15 cellular contexts compared by ENCODE assay signal in genomic region chr1:16112558-16113555, GRCh38. TPM values are rescaled to one million over a fixed set of nuclear protein-coding genes. Genes with fewer than 3 reads are reported as not detected.
DNase-seq lines count a peak whose midpoint lies in the region; ATAC-seq and TF ChIP-seq lines count a peak whose summit lies in the region.
"Had no signal": no experiment of that assay in that cellular context is flagged by ENCODE, and none has a peak within 500 bp of the region (broad histone marks: within the 10 kb centered on the region; RNA-seq: fewer than 3 reads in every experiment).

No MANE protein-coding gene starts in this region.

- H4K8ac ChIP-seq in trophoblast cell (ENCODE audit: low read depth, low read length): no peak overlapping the region

- no peak for ATAC-seq in naive thymus-derived CD4-positive, alpha-beta T cell

- H3K9me3 Mint-ChIP-seq in naive thymus-derived CD4-positive, alpha-beta T cell: peaks cover 0 to 20% (median 8%) of the 10 kb centered on the region in 11 donors

- H3K9me2 ChIP-seq in MM.1S (replicated peaks; ENCODE audit: insufficient read depth, low read length): no peaks in the 10 kb centered on the region

- H3K4me1 Mint-ChIP-seq in naive thymus-derived CD4-positive, alpha-beta T cell: peaks cover 0 to 3% (median 0%) of the 10 kb centered on the region in 7 donors

- H3F3A ChIP-seq in MM.1S (ENCODE audit: insufficient read depth, low read length): no peaks in the 10 kb centered on the region

- no peak overlapping the region for H2BK5ac ChIP-seq in trophoblast cell (ENCODE audit: low read depth, low read length, poor library complexity)

- POLR2A ChIA-PET in naive thymus-derived CD4-positive, alpha-beta T cell (lab: Charles Lee): no interaction called here

- DNase-seq in EL (peak; percentile 31), SJCRH30 (peak; percentile 78 to 88), islet precursor cell (peak; percentile 78), trophoblast cell (no peak), MM.1S (no peak), DMS53 (lab: John Stamatoyannopoulos, UW) (no peak)
- DNase-seq in activated CD4-positive, alpha-beta T cell treated with anti-CD3 and anti-CD28 coated beads for 4 hours: no peak
- DNase-seq in naive thymus-derived CD4-positive, alpha-beta T cell: no peak
- DNase-seq: activated CD4-positive, alpha-beta T cell treated with anti-CD3 and anti-CD28 coated beads, Interleukin-2, amount 50 U/mL, for 4 hours; activated effector memory CD4-positive, alpha-beta T cell treated with Interleukin-2 at 50 U/mL for 16 hours; NCI-H1092 treated with DMSO at 0.1 percent for 48 hours; stimulated activated naive CD4-positive, alpha-beta T cell treated with Interleukin-2 at 50 U/mL for 16 hours had no signal

- peaks cover 0 to 13% (median 5%) of the 10 kb centered on the region in 5 donors for H3K27me3 Mint-ChIP-seq in naive thymus-derived CD4-positive, alpha-beta T cell

- H3K9ac ChIP-seq in trophoblast cell (ENCODE audit: low read length) (no peak overlapping the region), MM.1S (ENCODE audit: low read length) (no peak overlapping the region)
- H3K9ac ChIP-seq: BLaER1 had no signal

- H4K91ac ChIP-seq in trophoblast cell (ENCODE audit: low read depth, low read length): no peak overlapping the region

- no peak overlapping the region for H2BK12ac ChIP-seq in trophoblast cell (ENCODE audit: low read length)

- H4K20me1 ChIP-seq in MM.1S (ENCODE audit: insufficient read depth, low read length): no peaks in the 10 kb centered on the region

- peaks cover 9% of the 10 kb centered on the region for H3K9me3 ChIP-seq in SJCRH30 (replicated peaks)
- H3K9me3 ChIP-seq in trophoblast cell (ENCODE audit: insufficient read depth, low read depth, low read length): peaks cover 7% of the 10 kb centered on the region
- H3K9me3 ChIP-seq in MM.1S (replicated peaks; ENCODE audit: insufficient read depth, low read length): no peaks in the 10 kb centered on the region
- peaks cover 0 to 15% (median 0%) of the 10 kb centered on the region in 3 experiments for H3K9me3 ChIP-seq in naive thymus-derived CD4-positive, alpha-beta T cell (ENCODE audit: control insufficient read depth in 2 of 3, low read length in 3 of 3)

- H3K18ac ChIP-seq in trophoblast cell (ENCODE audit: low read length): no peak overlapping the region

- H3K4me3 Mint-ChIP-seq in naive thymus-derived CD4-positive, alpha-beta T cell: no peak overlapping the region

- no peak overlapping the region for H3K14ac ChIP-seq in trophoblast cell (ENCODE audit: low read length)

- H3K4ac ChIP-seq in trophoblast cell (ENCODE audit: low read depth, low read length): no peak overlapping the region

- no peak overlapping the region for H3K27ac Mint-ChIP-seq in naive thymus-derived CD4-positive, alpha-beta T cell

- no peaks in the 10 kb centered on the region for H3K27me3 ChIP-seq in SJCRH30
- H3K27me3 ChIP-seq in trophoblast cell (ENCODE audit: insufficient read depth, low read length): no peaks in the 10 kb centered on the region
- H3K27me3 ChIP-seq in MM.1S (replicated peaks; ENCODE audit: insufficient read depth, low read length): peaks cover 86% of the 10 kb centered on the region
- H3K27me3 ChIP-seq in naive thymus-derived CD4-positive, alpha-beta T cell (ENCODE audit: control insufficient read depth in 2 of 2, insufficient read depth in 2 of 2, low read length in 2 of 2): no peaks in the 10 kb centered on the region

- CTCF ChIA-PET in naive thymus-derived CD4-positive, alpha-beta T cell (lab: Charles Lee): no interaction called here

- no peak overlapping the region for H2BK120ac ChIP-seq in trophoblast cell (ENCODE audit: insufficient read depth, low read length, poor library complexity)

- no peaks in the 10 kb centered on the region for H3K36me3 ChIP-seq in SJCRH30
- H3K36me3 ChIP-seq in trophoblast cell (ENCODE audit: control insufficient read depth in 1 of 2, insufficient read depth in 2 of 2, low read length in 2 of 2): no peaks in the 10 kb centered on the region
- H3K36me3 ChIP-seq in MM.1S (replicated peaks; ENCODE audit: insufficient read depth, low read length): no peaks in the 10 kb centered on the region
- no peaks in the 10 kb centered on the region for H3K36me3 ChIP-seq in naive thymus-derived CD4-positive, alpha-beta T cell (ENCODE audit: control insufficient read depth in 2 of 3, insufficient read depth in 3 of 3, low read length in 3 of 3)
- H3K36me3 ChIP-seq: BLaER1 had no signal

- H3K79me2 ChIP-seq in trophoblast cell (ENCODE audit: control insufficient read depth, insufficient read depth, low read length, poor library complexity): no peaks in the 10 kb centered on the region
- no peaks in the 10 kb centered on the region for H3K79me2 ChIP-seq in MM.1S (ENCODE audit: low read length)

- WGBS in trophoblast cell (ENCODE audit: extremely low coverage, insufficient coverage, insufficient read length): no CpG with 5 or more reads among the region's 14 CpGs

- H4K12ac ChIP-seq in trophoblast cell (ENCODE audit: low read depth, low read length): no peak overlapping the region

- H3K79me1 ChIP-seq in trophoblast cell (ENCODE audit: low read length): peaks cover 5% of the 10 kb centered on the region

- no peak overlapping the region for H3K23ac ChIP-seq in trophoblast cell (ENCODE audit: low read length)

- H3K36me3 Mint-ChIP-seq in naive thymus-derived CD4-positive, alpha-beta T cell: peaks cover 0 to 9% (median 7%) of the 10 kb centered on the region in 5 donors
- H3K36me3 Mint-ChIP-seq: brain had no signal

- peak overlapping the region; percentile 11 for H3K4me2 ChIP-seq in trophoblast cell (ENCODE audit: low read length)
- no peak overlapping the region for H3K4me2 ChIP-seq in MM.1S (ENCODE audit: low read depth, low read length)
- H3K4me2 ChIP-seq: BLaER1 had no signal

- H3K4me3 ChIP-seq in SJCRH30: no peak overlapping the region
- H3K4me3 ChIP-seq in trophoblast cell (ENCODE audit: low read depth, low read length): no peak overlapping the region
- H3K4me3 ChIP-seq in MM.1S (ENCODE audit: low read length): no peak overlapping the region
- H3K4me3 ChIP-seq in naive thymus-derived CD4-positive, alpha-beta T cell (ENCODE audit: low read length): no peak overlapping the region
- H3K4me3 ChIP-seq: BLaER1, lung had no signal

- intact Hi-C loops in naive thymus-derived CD4-positive, alpha-beta T cell (cut with micrococcal nuclease): no loop called here

- H2AFZ ChIP-seq in trophoblast cell (ENCODE audit: insufficient read depth, low read length, poor library complexity) (no peak overlapping the region), MM.1S (ENCODE audit: low read length) (no peak overlapping the region)

- TF ChIP-seq CTCF in MM.1S (IDR thresholded peaks at IDR 0.05; ENCODE audit: low read length): no peak

- peak overlapping the region; percentile 28 for H3K27ac ChIP-seq in SJCRH30
- H3K27ac ChIP-seq in trophoblast cell (ENCODE audit: low read depth, low read length): no peak overlapping the region
- no peak overlapping the region for H3K27ac ChIP-seq in MM.1S (ENCODE audit: low read length)
- H3K27ac ChIP-seq in naive thymus-derived CD4-positive, alpha-beta T cell (ENCODE audit: low read depth, low read length): no peak overlapping the region
- H3K27ac ChIP-seq: BLaER1 had no signal

- H3K4me1 ChIP-seq in SJCRH30: peaks cover 35% of the 10 kb centered on the region
- peaks cover 15 to 26% of the 10 kb centered on the region in 2 experiments for H3K4me1 ChIP-seq in trophoblast cell (ENCODE audit: control insufficient read depth in 1 of 2, insufficient read depth in 2 of 2, low read length in 2 of 2)
- no peaks in the 10 kb centered on the region for H3K4me1 ChIP-seq in MM.1S (ENCODE audit: low read length)
- no peaks in the 10 kb centered on the region for H3K4me1 ChIP-seq in naive thymus-derived CD4-positive, alpha-beta T cell (ENCODE audit: control insufficient read depth in 2 of 2, insufficient read depth in 2 of 2, low read length in 2 of 2)
- H3K4me1 ChIP-seq: BLaER1 had no signal

- H2AK5ac ChIP-seq in trophoblast cell (ENCODE audit: low read length): no peak overlapping the region

RNA-seq across cellular contexts. Expression of gene FAM131C, which starts 39.4 kb away (rescaled TPM):
- 0.10 TPM in 1 of 2 replicates, not detected in the other for total RNA-seq in SJCRH30 (2014; rRNA removed; shearing (Covaris generic))
- 0.04 TPM in 2 replicates for polyA plus RNA-seq in trophoblast cell (2013)
- 1 to 10 TPM in 1 of 5 experiments, not detected in 4; 1.3 TPM for total RNA-seq in naive thymus-derived CD4-positive, alpha-beta T cell
- polyA plus RNA-seq in naive thymus-derived CD4-positive, alpha-beta T cell: not detected
- total RNA-seq: lung had no signal
- polyA plus RNA-seq: lung had no signal

RNA-seq across cellular contexts. Expression of gene EPHA2, which starts 43.0 kb away (rescaled TPM):
- 55.0 and 57.3 TPM in 2 replicates for total RNA-seq in SJCRH30 (2014; rRNA removed; shearing (Covaris generic))
- 27.6 and 30.3 TPM in 2 replicates for polyA plus RNA-seq in trophoblast cell (2013)
- total RNA-seq in naive thymus-derived CD4-positive, alpha-beta T cell: under 1 TPM in 2 of 5 experiments, not detected in 3; 0.59 to 0.61 TPM
- under 1 TPM in 1 of 2 donors, not detected in 1; 0.30 TPM for polyA plus RNA-seq in naive thymus-derived CD4-positive, alpha-beta T cell

Comparison
In these comparisons a context has a peak if more than half of its experiments do, and no peak if none do; other contexts are left out.
1. DNase-seq: peak in EL (single experiment), SJCRH30 (2 of 2) and islet precursor cell (single experiment); none in trophoblast cell (0 of 2), MM.1S (single experiment), activated CD4-positive, alpha-beta T cell treated with anti-CD3 and anti-CD28 coated beads for 4 hours (0 of 2), DMS53 (single experiment) and naive thymus-derived CD4-positive, alpha-beta T cell (0 of 9).
2. RNA of gene EPHA2, which starts 43.0 kb away (total RNA-seq): 55.0 to 57.3 TPM in SJCRH30; 0.59 to 0.61 TPM in naive thymus-derived CD4-positive, alpha-beta T cell; every median in the first group is over 10 times any median in the second.